20 cellular contexts compared by ENCODE assay signal in the genomic region with DNA sequence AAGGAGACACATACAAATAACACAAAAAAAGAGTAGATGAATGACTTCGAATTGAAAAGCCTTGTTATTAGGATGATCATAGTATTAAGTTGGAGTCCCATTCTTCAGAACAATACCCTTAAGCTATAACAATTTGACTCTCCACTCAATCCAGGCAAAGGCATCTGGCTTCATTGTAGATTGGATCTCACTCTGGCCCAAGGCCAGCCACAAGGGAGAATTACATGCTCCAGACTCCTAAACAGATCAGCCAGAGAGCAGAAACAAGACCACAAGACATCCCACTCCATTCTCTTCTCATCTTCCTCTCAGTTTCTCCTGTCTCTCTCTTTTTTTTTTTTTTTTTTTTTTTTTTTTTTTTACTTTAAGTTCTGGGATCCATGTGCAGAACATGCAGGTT.
DNase-seq lines count a peak whose midpoint lies in the region; TF ChIP-seq lines count a peak whose summit lies in the region.
"Had no signal": no experiment of that assay in that cellular context is flagged by ENCODE, and none has a peak within 500 bp of the region (broad histone marks: within the 10 kb centered on the region; RNA-seq: fewer than 3 reads in every experiment).

No MANE protein-coding gene starts in this region.

- H3K4me3 ChIP-seq in mesendoderm (ENCODE audit: low read length) = no peak overlapping the region
- H3K4me3 ChIP-seq in mammary epithelial cell (replicated peaks in 1 of 3; ENCODE audit: insufficient read depth in 1 of 3, low read depth in 2 of 3, low read length in 3 of 3) = no peak overlapping the region
- H3K4me3 ChIP-seq: A549; BLaER1 treated with 17β-estradiol and CSF1 and Interleukin-3, amounts not matched to agents 10 nM and 100 nM; GM12878; GM23338 had no signal

- H3K18ac ChIP-seq in mesendoderm (ENCODE audit: low read length) = no peak overlapping the region

- H2BK15ac ChIP-seq in mesendoderm (replicated peaks; ENCODE audit: low read depth) = no peak overlapping the region

- H3K4ac ChIP-seq in mesendoderm (ENCODE audit: low read depth, low read length) = no peak overlapping the region

- dilution Hi-C loops in mammary epithelial cell (cut with HindIII; ENCODE audit: low sequenced_read_pairs) = no loop called here

- H3K4me2 ChIP-seq in mesendoderm (ENCODE audit: low read length) (no peak overlapping the region), mammary epithelial cell (ENCODE audit: insufficient read depth, low read depth, low read length) (no peak overlapping the region)
- H3K4me2 ChIP-seq: A549; BLaER1 treated with 17β-estradiol and CSF1 and Interleukin-3, amounts not matched to agents 10 nM and 100 nM; GM23338 had no signal

- no peak overlapping the region for H4K8ac ChIP-seq in mesendoderm (ENCODE audit: low read depth, low read length)

- no peak overlapping the region for H3K27ac ChIP-seq in mesendoderm (ENCODE audit: low read depth, low read length)
- no peak overlapping the region for H3K27ac ChIP-seq in mammary epithelial cell (ENCODE audit: insufficient read depth, low read depth, low read length)
- H3K27ac ChIP-seq: A549; BLaER1 treated with 17β-estradiol and CSF1 and Interleukin-3, amounts not matched to agents 10 nM and 100 nM had no signal

- H3K9ac ChIP-seq in mesendoderm (ENCODE audit: low read length) = no peak overlapping the region
- no peak overlapping the region for H3K9ac ChIP-seq in mammary epithelial cell (ENCODE audit: insufficient read depth, low read length)
- H3K9ac ChIP-seq: BLaER1 treated with 17β-estradiol and CSF1 and Interleukin-3, amounts not matched to agents 10 nM and 100 nM had no signal

- H3K56ac ChIP-seq in mesendoderm (ENCODE audit: low read length) = no peak overlapping the region

- no peak overlapping the region for H4K5ac ChIP-seq in mesendoderm (ENCODE audit: low read length)

- H4K20me1 ChIP-seq in mammary epithelial cell (ENCODE audit: insufficient read depth, low read length) = no peaks in the 10 kb centered on the region
- H4K20me1 ChIP-seq: BLaER1 treated with 17β-estradiol and CSF1 and Interleukin-3, amounts not matched to agents 10 nM and 100 nM had no signal

- H3K23ac ChIP-seq in mesendoderm (ENCODE audit: low read length) = no peak overlapping the region

- H2AK5ac ChIP-seq in mesendoderm (ENCODE audit: low read length) = no peak overlapping the region

- no peaks in the 10 kb centered on the region for H3K9me3 ChIP-seq in mammary epithelial cell (replicated peaks; ENCODE audit: insufficient read depth, low read length)
- H3K9me3 ChIP-seq: A549; BE2C; BLaER1 treated with 17β-estradiol and CSF1 and Interleukin-3, amounts not matched to agents 10 nM and 100 nM had no signal

- H3K79me2 ChIP-seq in mesendoderm (ENCODE audit: control insufficient read depth, insufficient read depth, low read length) (no peaks in the 10 kb centered on the region), mammary epithelial cell (ENCODE audit: insufficient read depth, low read length) (no peaks in the 10 kb centered on the region)

- no peaks in the 10 kb centered on the region for H3K36me3 ChIP-seq in mesendoderm (ENCODE audit: control insufficient read depth, insufficient read depth, low read length)
- no peaks in the 10 kb centered on the region for H3K36me3 ChIP-seq in mammary epithelial cell (ENCODE audit: insufficient read depth, low read length)
- H3K36me3 ChIP-seq: BE2C; BLaER1 treated with 17β-estradiol and CSF1 and Interleukin-3, amounts not matched to agents 10 nM and 100 nM had no signal

- no peak for TF ChIP-seq CTCF in mammary epithelial cell (conservative IDR thresholded peaks at IDR 0.05 in 1 of 2, IDR thresholded peaks at IDR 0.05 in 1 of 2; ENCODE audit: extremely low read depth in 1 of 2, insufficient read depth in 1 of 2, low read depth in 1 of 2, low read length in 2 of 2)

- CTCF ChIA-PET in mammary epithelial cell (lab: Charles Lee; ENCODE audit: low non-redundant PET) = no interaction called here

- DNase-seq in NCI-H82 (lab: John Stamatoyannopoulos, UW) (peak; percentile 2), NCI-H82 treated with DMSO at 0.1 percent for 48 hours (lab: John Stamatoyannopoulos, UW; ENCODE audit: unreplicated experiment) (no peak), cerebellar cortex (ENCODE audit: low spot score) (peak; percentile 58), mesendoderm (no peak), NCI-H2029 (lab: John Stamatoyannopoulos, UW) (no peak), mammary epithelial cell (no peak)
- DNase-seq: 8988T; ACHN; AML-193; BE2C; CD4-positive, alpha-beta T cell; CD8-positive, alpha-beta memory T cell; DMS 273 treated with DMSO at 0.1 percent for 48 hours; DMS79; EL; H9 had no signal

- in situ Hi-C loops in mammary epithelial cell (cut with MboI; ENCODE audit: low sequenced_read_pairs in 2 of 2) = no loop called here

- H2AFZ ChIP-seq in mammary epithelial cell (ENCODE audit: low read depth, low read length) = no peak overlapping the region
- H2AFZ ChIP-seq: GM23338 had no signal

- no peaks in the 10 kb centered on the region for H3K79me1 ChIP-seq in mesendoderm (ENCODE audit: low read length)

- WGBS in mesendoderm (ENCODE audit: extremely low coverage, insufficient coverage, low lambda C conversion rate) = no CpG with 5 or more reads among the region's 1 CpG
- WGBS in mammary epithelial cell (ENCODE audit: low coverage, missing lambda C conversion rate) = 0% methylated on average over 1 of the region's 1 CpG

- H3K4me1 ChIP-seq in mesendoderm (ENCODE audit: control insufficient read depth, low read depth, low read length) (no peaks in the 10 kb centered on the region), mammary epithelial cell (ENCODE audit: insufficient read depth, low read length) (no peaks in the 10 kb centered on the region)
- H3K4me1 ChIP-seq: A549, BE2C had no signal

- intact Hi-C loops in mammary epithelial cell (cut with micrococcal nuclease) = no loop called here

- no peak overlapping the region for H2BK5ac ChIP-seq in mesendoderm (ENCODE audit: low read length)

- BruUV-seq in mammary epithelial cell (replicated peaks; lab: Mats Ljungman, UMichigan) = no TSS peak

- H3K27me3 ChIP-seq in mesendoderm (ENCODE audit: insufficient read depth, low read length, poor library complexity) (no peaks in the 10 kb centered on the region), mammary epithelial cell (ENCODE audit: insufficient read depth, low read length) (peaks cover 3% of the 10 kb centered on the region)
- H3K27me3 ChIP-seq: BE2C; BLaER1 treated with 17β-estradiol and CSF1 and Interleukin-3, amounts not matched to agents 10 nM and 100 nM had no signal

- H2BK120ac ChIP-seq in mesendoderm (ENCODE audit: low read depth, low read length) = peak overlapping the region; percentile 23

Comparison
In these comparisons a context has a peak if more than half of its experiments do, and no peak if none do; other contexts are left out.
1. DNase-seq: peak in NCI-H82 (single experiment) and cerebellar cortex (single experiment); none in NCI-H82 treated with DMSO at 0.1 percent for 48 hours (single experiment), mesendoderm (single experiment), NCI-H2029 (single experiment) and mammary epithelial cell (single experiment).